Comparison of ENCODE assay signal across 17 cellular contexts in genomic region chr6:161222706-161223234, GRCh38. TPM values are rescaled to one million over a fixed set of nuclear protein-coding genes. Genes with fewer than 3 reads are reported as not detected.
A peak's percentile ranks its signal among the peaks of the same experiment; 100 is the strongest.
DNase-seq lines count a peak whose midpoint lies in the region; ATAC-seq, FAIRE-seq and TF ChIP-seq lines count a peak whose summit lies in the region.
"Had no signal": no experiment of that assay in that cellular context is flagged by ENCODE, and none has a peak within 500 bp of the region (broad histone marks: within the 10 kb centered on the region; RNA-seq: fewer than 3 reads in every experiment).

No MANE protein-coding gene starts in this region.

- no peak overlapping the region for H3K4me3 Mint-ChIP-seq in effector memory CD8-positive, alpha-beta T cell
- H3K4me3 Mint-ChIP-seq: CD14-positive monocyte; CD8-positive, alpha-beta T cell had no signal

- CTCF ChIA-PET in SK-N-SH (lab: Yijun Ruan, JAX) (no interaction called here), K562 (lab: Yijun Ruan, JAX; ENCODE audit: low intra/inter-chr PET ratio) (no interaction called here)

- no peak overlapping the region for H3K4me3 ChIP-seq in SK-N-SH (ENCODE audit: low read depth in 2 of 2, low read length in 1 of 2)
- no peak overlapping the region for H3K4me3 ChIP-seq in K562

- peaks cover 0 to 8% of the 10 kb centered on the region in 2 experiments for H3K36me3 ChIP-seq in SK-N-SH (replicated peaks in 1 of 2; ENCODE audit: control insufficient read depth in 1 of 2, insufficient read depth in 2 of 2, low read length in 1 of 2)
- H3K36me3 ChIP-seq in K562 (ENCODE audit: control insufficient read depth, insufficient read depth, low read length) = peaks cover 3% of the 10 kb centered on the region; the same call in 1 of the 3 replicates

- ATAC-seq in SK-N-SH treated with all-trans-retinoic acid at 6 μM for 48 hours (no peak), K562 (no peak), HG03135 (IDR thresholded peaks at IDR 0.05; ENCODE audit: unreplicated experiment) (no peak)
- ATAC-seq in effector memory CD8-positive, alpha-beta T cell (replicated peaks) = no peak
- ATAC-seq: CD8-positive, alpha-beta T cell had no signal

- no peak for TF ChIP-seq POLR2A in K562 (conservative IDR thresholded peaks at IDR 0.05)

- H3K27ac Mint-ChIP-seq in effector memory CD8-positive, alpha-beta T cell = peak overlapping the region; percentile 45 to 95
- H3K27ac Mint-ChIP-seq: CD14-positive monocyte; CD8-positive, alpha-beta T cell had no signal

- H3K9ac ChIP-seq in SK-N-SH = no peak overlapping the region
- H3K9ac ChIP-seq in K562 (ENCODE audit: insufficient read depth in 1 of 2, low read depth in 2 of 2, low read length in 2 of 2) = no peak overlapping the region

- H3K27ac ChIP-seq in SK-N-SH (ENCODE audit: low read depth in 2 of 2, low read length in 1 of 2) = no peak overlapping the region
- no peak overlapping the region for H3K27ac ChIP-seq in K562 (ENCODE audit: extremely low read depth, low read depth, low read length)
- H3K27ac ChIP-seq: 22Rv1, HL-60 had no signal

- FAIRE-seq in K562 (lab: Jason Lieb, UNC) = no peak
- FAIRE-seq: D721Med had no signal

- H3K9me3 ChIP-seq in SK-N-SH = no peaks in the 10 kb centered on the region
- H3K9me3 ChIP-seq in K562 (replicated peaks; ENCODE audit: control insufficient read depth, insufficient read depth, low read depth, low read length) = peaks cover 14% of the 10 kb centered on the region

- intact Hi-C loops in K562 (cut with micrococcal nuclease) = no loop called here

- 92% methylated on average over 8 of the region's 8 CpGs for WGBS in SK-N-SH (ENCODE audit: low lambda C conversion rate)
- 76% methylated on average over 8 of the region's 8 CpGs for WGBS in K562 (ENCODE audit: insufficient coverage, low coverage, missing lambda C conversion rate)

- BruUV-seq in K562 (replicated peaks; lab: Mats Ljungman, UMichigan) = no TSS peak

- no peaks in the 10 kb centered on the region for H3K27me3 Mint-ChIP-seq in effector memory CD8-positive, alpha-beta T cell

- POLR2A ChIA-PET in SK-N-SH (lab: Yijun Ruan, JAX) = no interaction called here
- POLR2A ChIA-PET in K562 (lab: Yijun Ruan, JAX) = interaction anchor here (0.7 kb wide), 1 partner anchor 11 kb away, joined by 3 read pairs; no protein-coding TSS in a partner anchor

- no peaks in the 10 kb centered on the region for H3K9me1 ChIP-seq in K562 (ENCODE audit: control insufficient read depth, insufficient read depth, low read length)

- peaks cover 11% of the 10 kb centered on the region for H3K36me3 Mint-ChIP-seq in effector memory CD8-positive, alpha-beta T cell (ENCODE audit: insufficient read depth)
- H3K36me3 Mint-ChIP-seq: CD8-positive, alpha-beta T cell had no signal

- H3K4me1 ChIP-seq in SK-N-SH (ENCODE audit: control insufficient read depth in 1 of 2, insufficient read depth in 2 of 2, low read depth in 1 of 2, low read length in 1 of 2) (peaks cover 0 to 5% of the 10 kb centered on the region in 2 experiments; a peak in 2 of 4 replicates), K562 (replicated peaks in 1 of 2; ENCODE audit: control insufficient read depth in 2 of 2, insufficient read depth in 2 of 2, low read length in 2 of 2) (peaks cover 24 to 31% of the 10 kb centered on the region in 2 experiments)

- no peaks in the 10 kb centered on the region for H3K9me2 ChIP-seq in SK-N-SH

- H3K79me2 ChIP-seq in SK-N-SH (ENCODE audit: insufficient read depth) = 0 out of 2 replicates have a peak, but pooled peaks cover 5% of the 10 kb centered on the region
- H3K79me2 ChIP-seq in K562 (ENCODE audit: control insufficient read depth, insufficient read depth, low read length) = no peaks in the 10 kb centered on the region

- no peaks in the 10 kb centered on the region for H3K9me3 Mint-ChIP-seq in effector memory CD8-positive, alpha-beta T cell
- H3K9me3 Mint-ChIP-seq: CD8-positive, alpha-beta T cell had no signal

- H3K27me3 ChIP-seq in SK-N-SH (ENCODE audit: insufficient read depth) = no peaks in the 10 kb centered on the region
- no peaks in the 10 kb centered on the region for H3K27me3 ChIP-seq in K562 (ENCODE audit: control insufficient read depth in 2 of 2, insufficient read depth in 2 of 2, low read length in 2 of 2)

- H2AFZ ChIP-seq in SK-N-SH (ENCODE audit: low read depth) (no peak overlapping the region), K562 (ENCODE audit: low read depth, low read length) (no peak overlapping the region)

- no peak for TF ChIP-seq RAD21 in SK-N-SH (IDR thresholded peaks at IDR 0.05; ENCODE audit: low read length)
- TF ChIP-seq RAD21 in K562 (CRISPR knock-in tag; conservative IDR thresholded peaks at IDR 0.05 in 1 of 2, IDR thresholded peaks at IDR 0.05 in 1 of 2) = no peak

- no peak for TF ChIP-seq CTCF in SK-N-SH (IDR thresholded peaks at IDR 0.05)
- no peak for TF ChIP-seq CTCF in K562 (IDR thresholded peaks at IDR 0.05 in 2 of 3, conservative IDR thresholded peaks at IDR 0.05 in 1 of 3; ENCODE audit: insufficient read depth in 2 of 3, low read depth in 1 of 3, low read length in 3 of 3)

- no peaks in the 10 kb centered on the region for H3F3A ChIP-seq in SK-N-SH (replicated peaks; ENCODE audit: insufficient read depth)

- H4K20me1 ChIP-seq in SK-N-SH (ENCODE audit: insufficient read depth) (no peaks in the 10 kb centered on the region), K562 (replicated peaks; ENCODE audit: control insufficient read depth, insufficient read depth, low read length) (no peaks in the 10 kb centered on the region)

- peaks cover 38 to 47% of the 10 kb centered on the region in 2 donors for H3K4me1 Mint-ChIP-seq in effector memory CD8-positive, alpha-beta T cell (ENCODE audit: low read depth in 2 of 2)

- no peak for TF ChIP-seq EP300 in SK-N-SH (IDR thresholded peaks at IDR 0.05; ENCODE audit: borderline replicate concordance in 1 of 2, low read depth in 1 of 2, low read length in 1 of 2)
- no peak for TF ChIP-seq EP300 in K562 (IDR thresholded peaks at IDR 0.05; ENCODE audit: low read length)

- H3K4me2 ChIP-seq in SK-N-SH (no peak overlapping the region), K562 (ENCODE audit: insufficient read depth, low read length) (no peak overlapping the region)

- in situ Hi-C loops in K562 (cut with MboI) = no loop called here

- DNase-seq in SK-N-SH (no peak), K562 (ENCODE audit: extremely low read depth in 1 of 4, low spot score in 3 of 4) (no peak), DMS53 (lab: John Stamatoyannopoulos, UW) (no peak), NCI-H524 (lab: John Stamatoyannopoulos, UW) (no peak)
- no peak for DNase-seq in effector memory CD8-positive, alpha-beta T cell
- DNase-seq: CD8-positive, alpha-beta T cell; COR-L47; DMS153; DND-41; GF-D8; HCEC 1CT had no signal

TF ChIP-seq in SK-N-SH treated with all-trans-retinoic acid at 6 μM for 48 hours, 23 proteins besides CTCF, POLR2A, EP300 and RAD21:
- TF ChIP-seq ESRRG (CRISPR knock-in tag; IDR thresholded peaks at IDR 0.05) (no peak), CSDC2 (CRISPR knock-in tag; IDR thresholded peaks at IDR 0.05) (no peak)

TF ChIP-seq in K562, 482 proteins besides CTCF, POLR2A, EP300 and RAD21 (continues in another document):
- TF ChIP-seq ARID4B (CRISPR knock-in tag; IDR thresholded peaks at IDR 0.05) = no peak

RNA-seq across cellular contexts. Expression of gene AGPAT4, which starts 51.1 kb away (rescaled TPM):
- polyA plus RNA-seq in SK-N-SH (2012; rRNA removed) (3.9 and 4.8 TPM in 2 replicates), K562 (2011; rRNA removed) (15.0 and 17.0 TPM in 2 replicates), K562 (2014; fragmentation: Illumina TruSeq; extraction: Trizol) (5.6 and 5.7 TPM in 2 replicates), K562 (2014; fragmentation: Nextera tagmentation; extraction: Ambion mirVana) (1 to 10 TPM; 2.2 to 3.4 TPM), K562 (2014; rRNA removed) (7.2 and 7.3 TPM in 2 replicates)
- polyA plus RNA-seq in SK-N-SH (2012; cell fraction: cytosol; rRNA removed) = 2.1 and 2.5 TPM in 2 replicates
- polyA plus RNA-seq in SK-N-SH (2012; cell fraction: nucleus; rRNA removed) = 9.4 and 12.1 TPM in 2 replicates
- 90.5 and 109 TPM in 2 replicates for total RNA-seq in K562 (2011; cell fraction: chromatin; rRNA removed; ENCODE audit: low replicate concordance)
- total RNA-seq in K562 (2011; cell fraction: nucleolus; rRNA removed) = 65.2 and 67.4 TPM in 2 replicates
- total RNA-seq in K562 (2011; cell fraction: nucleoplasm; rRNA removed) = 60.1 and 75.0 TPM in 2 replicates
- total RNA-seq in K562 (2014; rRNA removed) (4.5 and 6.7 TPM in 2 replicates), K562 (2014; rRNA removed; fragmentation: Illumina TruSeq; extraction: Trizol) (7.1 and 7.9 TPM in 2 replicates), K562 (2015; rRNA removed; fragmentation: Illumina TruSeq; extraction: Trizol) (5.0 and 5.6 TPM in 2 replicates), K562 (2021) (9.2 and 9.7 TPM in 2 replicates)
- 9.2 and 14.2 TPM in 2 replicates for polyA plus RNA-seq in K562 (2011; cell fraction: cytosol; rRNA removed)
- 62.4 and 68.7 TPM in 2 replicates for polyA plus RNA-seq in K562 (2011; cell fraction: nucleus; rRNA removed)
- polyA plus RNA-seq in K562 (2012) = 5.3 and 8.6 TPM in 2 replicates
- polyA minus RNA-seq in K562 (2011; rRNA and poly(A)+ RNA removed) = 31.8 and 34.7 TPM in 2 replicates
- polyA minus RNA-seq in K562 (2011; cell fraction: cytosol; rRNA and poly(A)+ RNA removed) = 6.3 and 8.8 TPM in 2 replicates
- 36.2 and 58.6 TPM in 2 replicates for polyA minus RNA-seq in K562 (2011; cell fraction: nucleus; rRNA and poly(A)+ RNA removed)

Comparison
In these comparisons a context has a peak if more than half of its experiments do, and no peak if none do; other contexts are left out.
1. Of the 27 proteins assayed by ChIP-seq in both K562 and SK-N-SH: peak only in K562: none; only in SK-N-SH: REST; in both: none; in neither: 25; mixed calls (peak in some experiments, not most) for 1.